In the genomic region with DNA sequence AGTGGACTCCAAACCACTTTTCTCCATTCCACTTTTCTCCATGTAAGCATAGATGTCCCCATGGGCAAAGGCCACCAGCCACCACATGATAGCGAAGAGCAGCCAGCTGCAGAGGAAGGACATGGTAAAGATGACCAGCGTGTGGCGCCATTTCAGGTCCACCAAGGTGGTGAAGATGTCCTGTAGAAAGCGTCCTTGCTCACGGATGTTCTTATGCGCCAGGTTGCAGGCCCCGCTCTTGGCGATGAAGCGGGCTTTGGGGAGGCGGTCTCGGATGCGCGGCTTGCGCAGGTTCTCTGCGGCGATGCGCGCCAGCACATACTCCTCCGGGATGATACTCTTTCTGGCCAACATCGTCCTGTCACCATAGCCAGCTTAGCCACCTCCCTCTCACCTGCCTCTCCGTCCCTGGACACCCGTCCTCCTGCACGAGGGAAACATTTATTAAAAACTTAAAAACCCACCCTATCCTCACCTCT, we compare ENCODE assay signal across 10 cellular contexts. TPM values are rescaled to one million over a fixed set of nuclear protein-coding genes. Genes with fewer than 3 reads are reported as not detected.
DNase-seq lines count a peak whose midpoint lies in the region; ATAC-seq, FAIRE-seq and TF ChIP-seq lines count a peak whose summit lies in the region.
"Had no signal": no experiment of that assay in that cellular context is flagged by ENCODE, and none has a peak within 500 bp of the region (broad histone marks: within the 10 kb centered on the region; RNA-seq: fewer than 3 reads in every experiment).

No MANE protein-coding gene starts in this region.

- TF ChIP-seq CTCF in activated CD8-positive, alpha-beta T cell treated with anti-CD3 and anti-CD28 coated beads for 36 hours (IDR thresholded peaks at IDR 0.05): no peak
- no peak for TF ChIP-seq CTCF in kidney (IDR thresholded peaks at IDR 0.05; ENCODE audit: borderline replicate concordance, extremely low read depth, insufficient read depth)
- TF ChIP-seq CTCF in tibial nerve (IDR thresholded peaks at IDR 0.05): peak in 1 of 5 experiments; percentile 15

- H3K36me3 ChIP-seq in kidney (ENCODE audit: control insufficient read depth in 1 of 2, insufficient read depth in 2 of 2, low read length in 2 of 2): no peaks in the 10 kb centered on the region
- H3K36me3 ChIP-seq in tibial nerve: no peaks in the 10 kb centered on the region

- peak in 1 of 2 donors; percentile 20 for TF ChIP-seq EP300 in tibial nerve (IDR thresholded peaks at IDR 0.05)

- POLR2A ChIA-PET in activated CD8-positive, alpha-beta T cell treated with anti-CD3 and anti-CD28 coated beads for 36 hours (lab: Charles Lee): interaction anchor here (1.2 kb wide), 1 partner anchor 45 kb away, joined by 3 read pairs; no protein-coding TSS in a partner anchor
- POLR2A ChIA-PET in activated CD8-positive, alpha-beta T cell treated with anti-CD3 and anti-CD28 coated beads, Interleukin-2, amount 10 ng/mL, durations not matched to agents 7 days and 5 days (lab: Charles Lee): no interaction called here

- H3K4me1 ChIP-seq in kidney (ENCODE audit: control insufficient read depth in 1 of 2, insufficient read depth in 1 of 2, low read depth in 1 of 2, low read length in 2 of 2): no peaks in the 10 kb centered on the region
- H3K4me1 ChIP-seq in tibial nerve: peaks cover 0 to 23% (median 0%) of the 10 kb centered on the region in 4 donors

- peaks cover 38% of the 10 kb centered on the region for H3K27me3 Mint-ChIP-seq in activated CD8-positive, alpha-beta T cell treated with anti-CD3 and anti-CD28 coated beads for 36 hours
- peaks cover 49% of the 10 kb centered on the region for H3K27me3 Mint-ChIP-seq in activated CD8-positive, alpha-beta T cell treated with anti-CD3 and anti-CD28 coated beads, Interleukin-2, amount 10 ng/mL, durations not matched to agents 7 days and 5 days (ENCODE audit: low read depth)

- peaks cover 8% of the 10 kb centered on the region for H3K4me1 Mint-ChIP-seq in activated CD8-positive, alpha-beta T cell treated with anti-CD3 and anti-CD28 coated beads for 36 hours (ENCODE audit: low read depth)
- H3K4me1 Mint-ChIP-seq in activated CD8-positive, alpha-beta T cell treated with anti-CD3 and anti-CD28 coated beads, Interleukin-2, amount 10 ng/mL, durations not matched to agents 7 days and 5 days (ENCODE audit: low read depth): peaks cover 2% of the 10 kb centered on the region

- H3K9me3 Mint-ChIP-seq in activated CD8-positive, alpha-beta T cell treated with anti-CD3 and anti-CD28 coated beads for 36 hours: no peaks in the 10 kb centered on the region
- H3K9me3 Mint-ChIP-seq in activated CD8-positive, alpha-beta T cell treated with anti-CD3 and anti-CD28 coated beads, Interleukin-2, amount 10 ng/mL, durations not matched to agents 7 days and 5 days (ENCODE audit: insufficient read depth): no peaks in the 10 kb centered on the region

- H3K4me3 Mint-ChIP-seq in activated CD8-positive, alpha-beta T cell treated with anti-CD3 and anti-CD28 coated beads for 36 hours: no peak overlapping the region
- no peak overlapping the region for H3K4me3 Mint-ChIP-seq in activated CD8-positive, alpha-beta T cell treated with anti-CD3 and anti-CD28 coated beads, Interleukin-2, amount 10 ng/mL, durations not matched to agents 7 days and 5 days

- WGBS in tibial nerve, 2 donors: 31 to 35% methylated on average over 23 of the region's 23 CpGs

- H3K36me3 Mint-ChIP-seq in activated CD8-positive, alpha-beta T cell treated with anti-CD3 and anti-CD28 coated beads for 36 hours (ENCODE audit: low read depth): no peaks in the 10 kb centered on the region
- no peaks in the 10 kb centered on the region for H3K36me3 Mint-ChIP-seq in activated CD8-positive, alpha-beta T cell treated with anti-CD3 and anti-CD28 coated beads, Interleukin-2, amount 10 ng/mL, durations not matched to agents 7 days and 5 days (ENCODE audit: low read depth)

- CTCF ChIA-PET in activated CD8-positive, alpha-beta T cell treated with anti-CD3 and anti-CD28 coated beads for 36 hours (lab: Charles Lee): no interaction called here
- CTCF ChIA-PET in activated CD8-positive, alpha-beta T cell treated with anti-CD3 and anti-CD28 coated beads, Interleukin-2, amount 10 ng/mL, durations not matched to agents 7 days and 5 days (lab: Charles Lee): no interaction called here

- DNase-seq in activated CD8-positive, alpha-beta T cell treated with anti-CD3 and anti-CD28 coated beads for 36 hours: peak; percentile 18
- no peak for DNase-seq in activated CD8-positive, alpha-beta T cell treated with anti-CD3 and anti-CD28 coated beads, Interleukin-2, amount 10 ng/mL, durations not matched to agents 7 days and 5 days
- DNase-seq in astrocyte of the hippocampus (ENCODE audit: low read depth, low spot score) (peak; percentile 30), kidney (peak; percentile 78), tibial nerve (ENCODE audit: low spot score in 2 of 2) (peak in 1 of 2 donors; percentile 25)

- intact Hi-C loops in activated CD8-positive, alpha-beta T cell treated with anti-CD3 and anti-CD28 coated beads for 36 hours (cut with micrococcal nuclease): no loop called here
- intact Hi-C loops in kidney (cut with DNase I): no loop called here

- H3K27me3 ChIP-seq in tibial nerve: no peaks in the 10 kb centered on the region

- H3K4me3 ChIP-seq in kidney (ENCODE audit: low read length in 2 of 2) (peak overlapping the region; percentile 56 to 62), tibial nerve (peak overlapping the region; percentile 19 to 67 (median 48))

- ATAC-seq in activated CD8-positive, alpha-beta T cell treated with anti-CD3 and anti-CD28 coated beads for 36 hours: no peak
- ATAC-seq in activated CD8-positive, alpha-beta T cell treated with anti-CD3 and anti-CD28 coated beads, Interleukin-2, amount 10 ng/mL, durations not matched to agents 7 days and 5 days: no peak
- no peak for ATAC-seq in HG03342 (IDR thresholded peaks at IDR 0.05; ENCODE audit: unreplicated experiment)
- no peak for ATAC-seq in GM18909 (IDR thresholded peaks at IDR 0.05; ENCODE audit: poor library complexity, unreplicated experiment)
- no peak for ATAC-seq in GM21367 (IDR thresholded peaks at IDR 0.05; ENCODE audit: unreplicated experiment)

- H3K9me3 ChIP-seq in kidney (ENCODE audit: control insufficient read depth in 1 of 2, low read length in 2 of 2) (no peaks in the 10 kb centered on the region), tibial nerve (no peaks in the 10 kb centered on the region)

- no peak for FAIRE-seq in kidney (lab: Jason Lieb, UNC)
- FAIRE-seq: G401.6 had no signal

- H3K27ac ChIP-seq in kidney (ENCODE audit: low read depth in 2 of 2, low read length in 2 of 2) (peak overlapping the region; percentile 46 to 84), tibial nerve (peak overlapping the region in 2 of 4 donors; percentile 18 to 83)

- no peak overlapping the region for H3K27ac Mint-ChIP-seq in activated CD8-positive, alpha-beta T cell treated with anti-CD3 and anti-CD28 coated beads for 36 hours
- no peak overlapping the region for H3K27ac Mint-ChIP-seq in activated CD8-positive, alpha-beta T cell treated with anti-CD3 and anti-CD28 coated beads, Interleukin-2, amount 10 ng/mL, durations not matched to agents 7 days and 5 days

- TF ChIP-seq POLR2A in tibial nerve (IDR thresholded peaks at IDR 0.05): no peak

- peak overlapping the region; percentile 28 to 41 for H3K9ac ChIP-seq in kidney (ENCODE audit: low read length in 2 of 2)

RNA-seq across cellular contexts. Expression of a gene that starts 1.2 kb away (rescaled TPM):
- total RNA-seq in activated CD8-positive, alpha-beta T cell treated with anti-CD3 and anti-CD28 coated beads for 36 hours: not detected
- not detected for total RNA-seq in activated CD8-positive, alpha-beta T cell treated with anti-CD3 and anti-CD28 coated beads, Interleukin-2, amount 10 ng/mL, durations not matched to agents 7 days and 5 days
- total RNA-seq in kidney (13.1 TPM), tibial nerve (10 to 100 TPM in 2 of 4 donors, 1 to 10 TPM in 2; 7.4 to 19.5 (median 12.9) TPM)
- polyA plus RNA-seq in kidney (ENCODE audit: insufficient read depth, low read depth, low replicate concordance): 5.6 TPM
- total RNA-seq: T-helper 2 cell treated with Interferon-gamma antibody and Interleukin-4, amounts not matched to agents 100 ng/mL and 5 ng/mL, for 36 hours had no signal

Comparison
In these comparisons a context has a peak if more than half of its experiments do, and no peak if none do; other contexts are left out.
1. RNA of a gene that starts 1.2 kb away (total RNA-seq): 7.4 to 19.5 TPM in tibial nerve and 13.1 TPM in kidney (single experiment); not detected in activated CD8-positive, alpha-beta T cell treated with anti-CD3 and anti-CD28 coated beads for 36 hours and not detected in activated CD8-positive, alpha-beta T cell treated with anti-CD3 and anti-CD28 coated beads, Interleukin-2, amount 10 ng/mL, durations not matched to agents 7 days and 5 days; every median in the first group is over 4 times any median in the second.